ENCODE assay signal across 1 cellular context in the genomic region with DNA sequence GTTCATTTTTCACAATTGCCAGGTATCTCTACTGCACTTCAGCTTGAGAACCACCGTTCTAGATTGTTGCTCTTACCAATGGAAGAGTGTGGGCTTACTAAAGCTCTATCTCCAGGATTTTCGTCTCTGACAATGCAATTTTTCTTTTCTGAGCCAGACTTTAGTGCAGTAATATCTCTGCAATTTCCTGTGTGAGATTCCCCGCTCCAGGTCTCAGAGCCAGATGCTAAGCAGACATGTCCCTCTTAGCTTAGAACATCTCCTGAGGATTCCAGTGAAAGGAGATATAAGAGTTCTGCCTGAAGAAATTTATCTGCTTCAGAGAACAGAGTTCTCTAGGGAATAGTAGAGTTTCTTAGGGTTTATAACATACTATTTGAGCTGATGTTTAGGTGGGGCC.
TF ChIP-seq lines count a peak whose summit lies in the region.

No MANE protein-coding gene starts in this region.

TF ChIP-seq in WTC11, 78 proteins besides CTCF, POLR2A, EP300 and RAD21 (continued from another document):
- no peak for TF ChIP-seq ZNF532 (CRISPR knock-in tag; IDR thresholded peaks at IDR 0.05; ENCODE audit: borderline replicate concordance)
- no peak for TF ChIP-seq TCF7 (CRISPR knock-in tag; IDR thresholded peaks at IDR 0.05; ENCODE audit: low read depth)
- TF ChIP-seq, protein P1, sequence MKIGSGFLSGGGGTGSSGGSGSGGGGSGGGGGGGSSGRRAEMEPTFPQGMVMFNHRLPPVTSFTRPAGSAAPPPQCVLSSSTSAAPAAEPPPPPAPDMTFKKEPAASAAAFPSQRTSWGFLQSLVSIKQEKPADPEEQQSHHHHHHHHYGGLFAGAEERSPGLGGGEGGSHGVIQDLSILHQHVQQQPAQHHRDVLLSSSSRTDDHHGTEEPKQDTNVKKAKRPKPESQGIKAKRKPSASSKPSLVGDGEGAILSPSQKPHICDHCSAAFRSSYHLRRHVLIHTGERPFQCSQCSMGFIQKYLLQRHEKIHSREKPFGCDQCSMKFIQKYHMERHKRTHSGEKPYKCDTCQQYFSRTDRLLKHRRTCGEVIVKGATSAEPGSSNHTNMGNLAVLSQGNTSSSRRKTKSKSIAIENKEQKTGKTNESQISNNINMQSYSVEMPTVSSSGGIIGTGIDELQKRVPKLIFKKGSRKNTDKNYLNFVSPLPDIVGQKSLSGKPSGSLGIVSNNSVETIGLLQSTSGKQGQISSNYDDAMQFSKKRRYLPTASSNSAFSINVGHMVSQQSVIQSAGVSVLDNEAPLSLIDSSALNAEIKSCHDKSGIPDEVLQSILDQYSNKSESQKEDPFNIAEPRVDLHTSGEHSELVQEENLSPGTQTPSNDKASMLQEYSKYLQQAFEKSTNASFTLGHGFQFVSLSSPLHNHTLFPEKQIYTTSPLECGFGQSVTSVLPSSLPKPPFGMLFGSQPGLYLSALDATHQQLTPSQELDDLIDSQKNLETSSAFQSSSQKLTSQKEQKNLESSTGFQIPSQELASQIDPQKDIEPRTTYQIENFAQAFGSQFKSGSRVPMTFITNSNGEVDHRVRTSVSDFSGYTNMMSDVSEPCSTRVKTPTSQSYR (CRISPR knock-in tag; IDR thresholded peaks at IDR 0.05), result no peak
- no peak for TF ChIP-seq PRRX2 (CRISPR knock-in tag; IDR thresholded peaks at IDR 0.05)
- no peak for TF ChIP-seq ZNF425 (CRISPR knock-in tag; conservative IDR thresholded peaks at IDR 0.05)
- TF ChIP-seq ZBTB43 (CRISPR knock-in tag; IDR thresholded peaks at IDR 0.05), result no peak
- TF ChIP-seq E2F4 (CRISPR knock-in tag; IDR thresholded peaks at IDR 0.05; ENCODE audit: borderline replicate concordance, low read depth), result no peak
- no peak for TF ChIP-seq JAZF1 (CRISPR knock-in tag; IDR thresholded peaks at IDR 0.05)
- TF ChIP-seq, protein P2, sequence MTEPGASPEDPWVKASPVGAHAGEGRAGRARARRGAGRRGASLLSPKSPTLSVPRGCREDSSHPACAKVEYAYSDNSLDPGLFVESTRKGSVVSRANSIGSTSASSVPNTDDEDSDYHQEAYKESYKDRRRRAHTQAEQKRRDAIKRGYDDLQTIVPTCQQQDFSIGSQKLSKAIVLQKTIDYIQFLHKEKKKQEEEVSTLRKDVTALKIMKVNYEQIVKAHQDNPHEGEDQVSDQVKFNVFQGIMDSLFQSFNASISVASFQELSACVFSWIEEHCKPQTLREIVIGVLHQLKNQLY (CRISPR knock-in tag; IDR thresholded peaks at IDR 0.05), result no peak
